In genomic region chr2:45907592-45907991, GRCh38 we compare ENCODE assay signal across 29 cellular contexts.
DNase-seq lines count a peak whose midpoint lies in the region; ATAC-seq, FAIRE-seq and TF ChIP-seq lines count a peak whose summit lies in the region.
"Had no signal": no experiment of that assay in that cellular context is flagged by ENCODE, and none has a peak within 500 bp of the region (broad histone marks: within the 10 kb centered on the region; RNA-seq: fewer than 3 reads in every experiment).

No MANE protein-coding gene starts in this region.

- ATAC-seq in heart left ventricle = peak in 3 of 4 donors; percentile 24 to 59 (median 52)
- ATAC-seq in activated B cell treated with CpG ODN at 0.5 μM for 24 hours (ENCODE audit: low read depth) = no peak
- no peak for ATAC-seq in naive B cell (ENCODE audit: low read depth in 2 of 2)
- ATAC-seq: PC-3 had no signal

- no peaks in the 10 kb centered on the region for H3K27me3 Mint-ChIP-seq in activated B cell treated with CpG ODN at 0.5 μM for 24 hours
- H3K27me3 Mint-ChIP-seq in naive B cell = no peaks in the 10 kb centered on the region
- H3K27me3 Mint-ChIP-seq in osteocyte (ENCODE audit: unreplicated experiment) = no peaks in the 10 kb centered on the region
- H3K27me3 Mint-ChIP-seq: CD4-positive, alpha-beta memory T cell had no signal

- no peaks in the 10 kb centered on the region for H3K27me3 ChIP-seq in heart left ventricle
- H3K27me3 ChIP-seq in left ventricle myocardium inferior (ENCODE audit: low read depth) = no peaks in the 10 kb centered on the region

- H3K4me1 ChIP-seq in heart left ventricle (peaks cover 0 to 45% (median 7%) of the 10 kb centered on the region in 12 donors), left ventricle myocardium inferior (peaks cover 33% of the 10 kb centered on the region)

- WGBS in heart left ventricle, 4 donors = 56 to 87% (median 80%) methylated on average over 9 of the region's 9 CpGs

- H3K27ac ChIP-seq in heart left ventricle (no peak overlapping the region), left ventricle myocardium inferior (replicated peaks) (no peak overlapping the region)
- H3K27ac ChIP-seq: KMS-11 had no signal

- H3K36me3 Mint-ChIP-seq in activated B cell treated with CpG ODN at 0.5 μM for 24 hours (ENCODE audit: low read depth) (peaks cover 4% of the 10 kb centered on the region), naive B cell (no peaks in the 10 kb centered on the region), osteocyte (ENCODE audit: unreplicated experiment) (no peaks in the 10 kb centered on the region)

- H3K4me1 Mint-ChIP-seq in activated B cell treated with CpG ODN at 0.5 μM for 24 hours = peaks cover 63% of the 10 kb centered on the region
- H3K4me1 Mint-ChIP-seq in naive B cell = peaks cover 41 to 99% (median 94%) of the 10 kb centered on the region in 3 donors
- H3K4me1 Mint-ChIP-seq in osteocyte (ENCODE audit: unreplicated experiment) = no peaks in the 10 kb centered on the region

- POLR2A ChIA-PET in activated B cell treated with CpG ODN at 0.5 μM for 24 hours (lab: Charles Lee) = interaction anchor here (1.0 kb wide), 1 partner anchor 9 kb away, joined by 3 read pairs; no protein-coding TSS in a partner anchor

- H3K4me3 ChIP-seq in heart left ventricle (no peak overlapping the region), left ventricle myocardium inferior (no peak overlapping the region), NB4 (ENCODE audit: low read depth, low read length) (no peak overlapping the region)

- H3K4me3 Mint-ChIP-seq in activated B cell treated with CpG ODN at 0.5 μM for 24 hours (no peak overlapping the region), naive B cell (no peak overlapping the region), osteocyte (ENCODE audit: unreplicated experiment) (no peak overlapping the region)
- H3K4me3 Mint-ChIP-seq: CD4-positive, alpha-beta memory T cell had no signal

- CTCF ChIA-PET in activated B cell treated with CpG ODN at 0.5 μM for 24 hours (lab: Charles Lee) = no interaction called here

- intact Hi-C loops in heart left ventricle (cut with DNase I) = no loop called here
- intact Hi-C loops in left ventricle myocardium inferior (cut with micrococcal nuclease) = no loop called here
- intact Hi-C loops in activated B cell treated with CpG ODN at 0.5 μM for 24 hours (cut with micrococcal nuclease) = loop anchor here (5.0 kb wide), 1 partner anchor 180 kb away; no protein-coding TSS in a partner anchor

- H3K9me3 Mint-ChIP-seq in activated B cell treated with CpG ODN at 0.5 μM for 24 hours (no peaks in the 10 kb centered on the region), naive B cell (no peaks in the 10 kb centered on the region), osteocyte (ENCODE audit: unreplicated experiment) (no peaks in the 10 kb centered on the region)
- H3K9me3 Mint-ChIP-seq: CD4-positive, alpha-beta memory T cell had no signal

- H3K36me3 ChIP-seq in heart left ventricle (no peaks in the 10 kb centered on the region), left ventricle myocardium inferior (no peaks in the 10 kb centered on the region)

- TF ChIP-seq CTCF in heart left ventricle (IDR thresholded peaks at IDR 0.05) (no peak), left ventricle myocardium inferior (IDR thresholded peaks at IDR 0.05; ENCODE audit: borderline replicate concordance) (no peak), NB4 (IDR thresholded peaks at IDR 0.05; ENCODE audit: low read depth, low read length) (peak; percentile 4), activated B cell treated with CpG ODN at 0.5 μM for 24 hours (IDR thresholded peaks at IDR 0.05) (no peak), osteocyte (IDR thresholded peaks at IDR 0.05) (no peak)

- peak overlapping the region; percentile 24 for H3K27ac Mint-ChIP-seq in activated B cell treated with CpG ODN at 0.5 μM for 24 hours
- peak overlapping the region; percentile 24 to 96 (median 84) for H3K27ac Mint-ChIP-seq in naive B cell
- no peak overlapping the region for H3K27ac Mint-ChIP-seq in osteocyte (ENCODE audit: unreplicated experiment)
- H3K27ac Mint-ChIP-seq: CD4-positive, alpha-beta memory T cell had no signal

- no peak for FAIRE-seq in frontal cortex (lab: Jason Lieb, UNC)
- FAIRE-seq: G401.6, H1 had no signal

- no peak for TF ChIP-seq POLR2A in heart left ventricle (IDR thresholded peaks at IDR 0.05)
- no peak for TF ChIP-seq POLR2A in NB4 (IDR thresholded peaks at IDR 0.05; ENCODE audit: extremely low read depth, insufficient read length)

- no peak for DNase-seq in heart left ventricle
- DNase-seq in left ventricle myocardium inferior = no peak
- no peak for DNase-seq in NB4 (ENCODE audit: low read depth)
- no peak for DNase-seq in activated B cell treated with CpG ODN at 0.5 μM for 24 hours
- no peak for DNase-seq in naive B cell
- DNase-seq in osteocyte (ENCODE audit: extremely low spot score, unreplicated experiment) = no peak
- no peak for DNase-seq in DMS79 (lab: John Stamatoyannopoulos, UW)
- no peak for DNase-seq in frontal cortex (ENCODE audit: low spot score in 2 of 2)
- DNase-seq: 8988T; AML-193; C1 segment of cervical spinal cord; CD4-positive, alpha-beta memory T cell; COR-L47; DMS53; HCEC 1CT; IMR-90; MM.1S; NCI-H1092; NCI-H1436; NCI-H187; NCI-H2081 treated with DMSO at 0.1 percent for 48 hours; NCI-H2171 treated with DMSO at 0.1 percent for 48 hours; NCI-H345; NCI-H524 treated with DMSO at 0.1 percent for 48 hours; NCI-H774; PC-3 had no signal

- H3K9me3 ChIP-seq in heart left ventricle = no peaks in the 10 kb centered on the region
- no peaks in the 10 kb centered on the region for H3K9me3 ChIP-seq in left ventricle myocardium inferior (replicated peaks)

Comparison
In these comparisons a context has a peak if more than half of its experiments do, and no peak if none do; other contexts are left out.
1. ATAC-seq: peak in heart left ventricle (3 of 4); none in activated B cell treated with CpG ODN at 0.5 μM for 24 hours (single experiment) and naive B cell (0 of 2).